8 cellular contexts compared by ENCODE assay signal in genomic region chr16:2753523-2754020, GRCh38. TPM values are rescaled to one million over a fixed set of nuclear protein-coding genes. Genes with fewer than 3 reads are reported as not detected.
A peak's percentile ranks its signal among the peaks of the same experiment; 100 is the strongest.
DNase-seq lines count a peak whose midpoint lies in the region; ATAC-seq and TF ChIP-seq lines count a peak whose summit lies in the region.

No MANE protein-coding gene starts in this region.

- peak; percentile 29 for DNase-seq in EH (ENCODE audit: low read depth)
- DNase-seq in Panc1 (ENCODE audit: low read depth, low spot score), result no peak
- DNase-seq in epithelial cell of prostate (ENCODE audit: low read depth, low spot score), result no peak
- peak; percentile 35 for DNase-seq in neural progenitor cell (ENCODE audit: low spot score)
- no peak for DNase-seq in activated gamma-delta T cell treated with Interleukin-2 at 50 U/mL for 16 hours
- DNase-seq in NCI-H774 (lab: John Stamatoyannopoulos, UW), result no peak
- no peak for DNase-seq in activated gamma-delta T cell (lab: John Stamatoyannopoulos, UW)

- peak overlapping the region; percentile 94 for H3K4me3 Mint-ChIP-seq in neural progenitor cell

- POLR2A ChIA-PET in Panc1 (lab: Charles Lee), result no interaction called here

- in situ Hi-C loops in Panc1 (cut with HindIII; ENCODE audit: low pct_unique_long_range_greater_than_20kb, low sequenced_read_pairs), result no loop called here

- H3F3A ChIP-seq in neural progenitor cell (ENCODE audit: low read depth), result peaks cover 33% of the 10 kb centered on the region

- H4K20me1 ChIP-seq in neural progenitor cell (ENCODE audit: low read depth), result peaks cover 53% of the 10 kb centered on the region

- no peaks in the 10 kb centered on the region for H3K9me3 Mint-ChIP-seq in neural progenitor cell

- no peak overlapping the region for H2AFZ ChIP-seq in neural progenitor cell (replicated peaks)

- peak overlapping the region; percentile 81 for H3K27ac Mint-ChIP-seq in neural progenitor cell

- peak overlapping the region; percentile 98 for H3K27ac ChIP-seq in Panc1 (ENCODE audit: low read length)
- H3K27ac ChIP-seq in epithelial cell of prostate, result peak overlapping the region; percentile 96
- peak overlapping the region; percentile 97 for H3K27ac ChIP-seq in neural progenitor cell

- peaks cover 41% of the 10 kb centered on the region for H3K36me3 Mint-ChIP-seq in neural progenitor cell

- peak overlapping the region; percentile 83 for H3K4me2 ChIP-seq in neural progenitor cell

- H3K4me1 ChIP-seq in Panc1 (ENCODE audit: control insufficient read depth, insufficient read depth, low read length) (peaks cover 20% of the 10 kb centered on the region), neural progenitor cell (peaks cover 23% of the 10 kb centered on the region)

- no peak for ATAC-seq in Panc1
- no peak for ATAC-seq in GM19035 (IDR thresholded peaks at IDR 0.05; ENCODE audit: unreplicated experiment)

- peaks cover 14% of the 10 kb centered on the region for H3K27me3 Mint-ChIP-seq in neural progenitor cell (ENCODE audit: insufficient read depth, low read depth)

- CTCF ChIA-PET in Panc1 (lab: Charles Lee), result no interaction called here

- peak overlapping the region; percentile 90 for H3K9ac ChIP-seq in neural progenitor cell

- H3K27me3 ChIP-seq in Panc1 (ENCODE audit: control insufficient read depth, insufficient read depth, low read length) (no peaks in the 10 kb centered on the region), neural progenitor cell (no peaks in the 10 kb centered on the region)

- H3K79me2 ChIP-seq in neural progenitor cell (ENCODE audit: low read depth), result peaks cover 78% of the 10 kb centered on the region

- H3K4me3 ChIP-seq in Panc1 (ENCODE audit: low read depth in 2 of 2, low read length in 2 of 2) (peak overlapping the region; percentile 84 to 99), neural progenitor cell (peak overlapping the region; percentile 71)

- H3K4me1 Mint-ChIP-seq in neural progenitor cell, result peaks cover 39% of the 10 kb centered on the region

- H3K9me3 ChIP-seq in Panc1 (ENCODE audit: control insufficient read depth, insufficient read depth, low read depth, low read length), result no peaks in the 10 kb centered on the region
- H3K9me3 ChIP-seq in neural progenitor cell (ENCODE audit: low read depth), result no peaks in the 10 kb centered on the region

- H3K36me3 ChIP-seq in Panc1 (ENCODE audit: control insufficient read depth, insufficient read depth, low read length) (peaks cover 21% of the 10 kb centered on the region), neural progenitor cell (peaks cover 10% of the 10 kb centered on the region)

- BruUV-seq in Panc1 (replicated peaks; lab: Mats Ljungman, UMichigan), result no TSS peak

- TF ChIP-seq CTCF in Panc1 (IDR thresholded peaks at IDR 0.05) (no peak), neural progenitor cell (IDR thresholded peaks at IDR 0.05) (no peak)

- intact Hi-C loops in Panc1 (cut with micrococcal nuclease; ENCODE audit: unreplicated experiment), result no loop called here

RNA-seq across cellular contexts. Expression of gene SRRM2, which starts 1.1 kb away (rescaled TPM):
- 617 TPM for total RNA-seq in Panc1 (2021; ENCODE audit: unreplicated experiment)
- 618 TPM for polyA plus RNA-seq in Panc1 (2012; ENCODE audit: insufficient read length)
- total RNA-seq in neural progenitor cell (ENCODE audit: low replicate concordance), result 82.3 and 119 TPM in 2 replicates

RNA-seq across cellular contexts. Expression of gene ELOB, which starts 23.5 kb away (rescaled TPM):
- total RNA-seq in Panc1 (2021; ENCODE audit: unreplicated experiment), result 642 TPM
- polyA plus RNA-seq in Panc1 (2012; ENCODE audit: insufficient read length), result 2,232 TPM
- 210 and 402 TPM in 2 replicates for total RNA-seq in neural progenitor cell (ENCODE audit: low replicate concordance)

RNA-seq across cellular contexts. Expression of gene PRSS27, which starts 33.5 kb away (rescaled TPM):
- total RNA-seq in Panc1 (2021; ENCODE audit: unreplicated experiment) (3.3 TPM), neural progenitor cell (ENCODE audit: low replicate concordance) (1.8 and 5.1 TPM in 2 replicates)
- polyA plus RNA-seq in Panc1 (2012; ENCODE audit: insufficient read length), result 7.8 TPM

RNA-seq across cellular contexts. Expression of gene PRSS33, which starts 33.8 kb away (rescaled TPM):
- total RNA-seq in Panc1 (2021; ENCODE audit: unreplicated experiment) (0.59 TPM), neural progenitor cell (ENCODE audit: low replicate concordance) (0.40 and 0.73 TPM in 2 replicates)
- 0.47 TPM for polyA plus RNA-seq in Panc1 (2012; ENCODE audit: insufficient read length)

RNA-seq across cellular contexts. Expression of gene PRSS41, which starts 44.7 kb away (rescaled TPM):
- total RNA-seq in Panc1 (2021; ENCODE audit: unreplicated experiment) (not detected), neural progenitor cell (ENCODE audit: low replicate concordance) (not detected in 2 replicates)
- polyA plus RNA-seq in Panc1 (2012; ENCODE audit: insufficient read length), result not detected

Comparison
In these comparisons a context has a peak if more than half of its experiments do, and no peak if none do; other contexts are left out.
1. DNase-seq: peak in EH (single experiment) and neural progenitor cell (single experiment); none in Panc1 (single experiment), epithelial cell of prostate (single experiment), activated gamma-delta T cell treated with Interleukin-2 at 50 U/mL for 16 hours (single experiment), NCI-H774 (single experiment) and activated gamma-delta T cell (single experiment).
2. Peak in every context shown above with its lines, with median percentiles within 50 percentile points of each other: H3K27ac ChIP-seq.